In the genomic region with DNA sequence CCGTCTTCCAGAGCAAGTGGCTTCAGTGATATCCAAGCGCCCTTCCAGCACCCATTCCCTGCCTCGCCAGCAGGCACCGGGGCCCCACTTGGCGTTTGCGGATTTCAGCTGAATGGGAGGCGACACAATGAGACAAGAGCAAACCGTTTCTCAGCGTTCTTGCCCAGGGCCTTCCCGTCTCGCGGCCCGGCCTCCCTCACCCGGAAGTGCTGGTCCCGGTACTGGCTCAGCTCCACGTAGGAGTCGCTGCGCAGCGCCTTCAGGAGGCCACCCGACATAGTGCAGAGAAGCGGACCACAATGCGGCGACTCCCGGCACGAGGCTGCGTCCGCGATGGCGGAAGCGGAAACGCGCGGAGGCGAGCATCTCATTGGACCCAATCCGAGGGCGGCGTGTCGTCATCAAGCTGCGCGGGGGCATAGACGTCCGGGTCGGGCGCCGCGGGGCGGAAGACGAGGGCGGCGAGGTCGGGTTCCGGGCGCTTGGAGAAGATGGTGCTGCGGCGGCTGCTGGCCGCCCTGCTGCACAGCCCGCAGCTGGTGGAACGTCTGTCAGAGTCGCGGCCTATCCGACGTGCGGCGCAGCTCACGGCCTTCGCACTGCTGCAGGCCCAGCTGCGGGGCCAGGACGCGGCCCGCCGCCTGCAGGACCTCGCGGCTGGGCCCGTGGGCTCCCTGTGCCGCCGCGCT, we compare ENCODE assay signal across 8 cellular contexts. TPM values are rescaled to one million over a fixed set of nuclear protein-coding genes. Genes with fewer than 3 reads are reported as not detected.
A peak's percentile ranks its signal among the peaks of the same experiment; 100 is the strongest.
DNase-seq lines count a peak whose midpoint lies in the region; ATAC-seq, FAIRE-seq and TF ChIP-seq lines count a peak whose summit lies in the region.

A gene (minus strand): TSS at position 303 of the 689 bp plus-strand sequence. CDS start 25 bp downstream, at position 278.

- H3K4me1 ChIP-seq in H1 (replicated peaks in 1 of 4; ENCODE audit: control insufficient read depth in 3 of 4, insufficient read depth in 4 of 4, low read length in 3 of 4) (peaks cover 3 to 8% (median 4%) of the 10 kb centered on the region in 4 experiments), mesendoderm (ENCODE audit: control insufficient read depth, low read depth, low read length) (no peaks in the 10 kb centered on the region)

- H3K27ac ChIP-seq in H1 (ENCODE audit: low read depth, low read length) (peak within 1 kb of the TSS; percentile 87), mesendoderm (ENCODE audit: low read depth, low read length) (peak within 1 kb of the TSS; percentile 92)

- peak within 1 kb of the TSS; percentile 98 for H3K56ac ChIP-seq in H1 (replicated peaks; ENCODE audit: insufficient read length, low read depth, low read length)
- peak within 1 kb of the TSS; percentile 98 for H3K56ac ChIP-seq in mesendoderm (ENCODE audit: low read length)

- H3K4ac ChIP-seq in H1 (replicated peaks; ENCODE audit: insufficient read length, low read depth, low read length) (peak within 1 kb of the TSS; percentile 66), mesendoderm (ENCODE audit: low read depth, low read length) (peak within 1 kb of the TSS; percentile 17)

- CTCF ChIA-PET in H1 (lab: Charles Lee; ENCODE audit: partially characterized antibody), result interaction anchor here (0.5 to 2.4 kb wide), 6 partner anchors 9 to 418 kb away, joined by 3 to 7 read pairs (median 4); no protein-coding TSS in a partner anchor

- H4K5ac ChIP-seq in H1 (ENCODE audit: insufficient read length, low read depth, low read length) (peak within 1 kb of the TSS; percentile 83), mesendoderm (ENCODE audit: low read length) (no peak within 1 kb of the TSS)

- H2BK120ac ChIP-seq in H1 (replicated peaks; ENCODE audit: low read depth, low read length) (no peak within 1 kb of the TSS), mesendoderm (ENCODE audit: low read depth, low read length) (no peak within 1 kb of the TSS)

- H3K18ac ChIP-seq in H1 (ENCODE audit: extremely low read depth, low read length) (peak within 1 kb of the TSS; percentile 87), mesendoderm (ENCODE audit: low read length) (peak within 1 kb of the TSS; percentile 13)

- H4K91ac ChIP-seq in H1 (replicated peaks; ENCODE audit: insufficient read length, low read length), result peak within 1 kb of the TSS; percentile 98

- H2BK5ac ChIP-seq in H1 (ENCODE audit: low read depth, low read length) (peak within 1 kb of the TSS; percentile 89), mesendoderm (ENCODE audit: low read length) (peak within 1 kb of the TSS; percentile 21)

- peak within 1 kb of the TSS; percentile 59; the same call in 1 of the 2 replicates for H2AFZ ChIP-seq in H1 (ENCODE audit: low read length)

- TF ChIP-seq POLR2A in H1 (IDR thresholded peaks at IDR 0.05; ENCODE audit: control extremely low read depth in 1 of 2, low read depth in 2 of 2, low read length in 2 of 2), result peak; percentile 84 to 94

- POLR2A ChIA-PET in H1 (lab: Charles Lee; ENCODE audit: partially characterized antibody), result interaction anchor here (0.6 to 2.6 kb wide), 15 partner anchors 9 to 438 kb away, joined by 3 to 11 read pairs (median 4); a partner anchor contains a TSS

- FAIRE-seq in HTR-8/SVneo (lab: Jason Lieb, UNC) (peak; percentile 55), H1 (lab: Jason Lieb, UNC) (no peak)

- H2BK12ac ChIP-seq in H1 (ENCODE audit: low read depth, low read length), result no peak within 1 kb of the TSS

- peak; percentile 88 for ATAC-seq in GM21367 (IDR thresholded peaks at IDR 0.05; ENCODE audit: unreplicated experiment)

- TF ChIP-seq EP300 in H1 (IDR thresholded peaks at IDR 0.05; ENCODE audit: borderline replicate concordance in 1 of 2, low read depth in 2 of 2, low read length in 2 of 2), result no peak

- peak; percentile 51 to 59 for TF ChIP-seq RAD21 in H1 (IDR thresholded peaks at IDR 0.05 in 1 of 2, conservative IDR thresholded peaks at IDR 0.05 in 1 of 2; ENCODE audit: low read depth in 2 of 2, low read length in 2 of 2)

- peaks cover 17 to 47% of the 10 kb centered on the region in 2 experiments for H3K79me2 ChIP-seq in H1 (ENCODE audit: control insufficient read depth in 1 of 2, insufficient read depth in 2 of 2, low read length in 2 of 2)
- peaks cover 29% of the 10 kb centered on the region for H3K79me2 ChIP-seq in mesendoderm (ENCODE audit: control insufficient read depth, insufficient read depth, low read length)

- H2BK15ac ChIP-seq in H1 (ENCODE audit: low read length) (no peak within 1 kb of the TSS), mesendoderm (replicated peaks; ENCODE audit: low read depth) (no peak within 1 kb of the TSS)

- H3K23ac ChIP-seq in H1 (ENCODE audit: insufficient read length) (no peak within 1 kb of the TSS), mesendoderm (ENCODE audit: low read length) (no peak within 1 kb of the TSS)

- H3K79me1 ChIP-seq in H1 (ENCODE audit: low read depth, low read length) (peaks cover 9% of the 10 kb centered on the region; the same call in 1 of the 2 replicates), mesendoderm (ENCODE audit: low read length) (peaks cover 10% of the 10 kb centered on the region)

- peaks cover 6 to 22% (median 16%) of the 10 kb centered on the region in 4 experiments for H3K36me3 ChIP-seq in H1 (ENCODE audit: control insufficient read depth in 2 of 4, insufficient read depth in 4 of 4, low read length in 3 of 4)
- H3K36me3 ChIP-seq in mesendoderm (ENCODE audit: control insufficient read depth, insufficient read depth, low read length), result peaks cover 2% of the 10 kb centered on the region

- in situ Hi-C loops in Caki2 (cut with HindIII; ENCODE audit: low pct_unique_long_range_greater_than_20kb, low sequenced_read_pairs), result no loop called here

- H3K27me3 ChIP-seq in H1 (replicated peaks in 1 of 4; ENCODE audit: control insufficient read depth in 3 of 4, extremely low read depth in 1 of 4, insufficient read depth in 3 of 4, low read length in 3 of 4) (no peaks in the 10 kb centered on the region), mesendoderm (ENCODE audit: insufficient read depth, low read length, poor library complexity) (no peaks in the 10 kb centered on the region)

- DNase-seq in Caki2 (ENCODE audit: low read depth) (peak; percentile 96), HTR-8/SVneo (ENCODE audit: insufficient read length, low spot score) (peak; percentile 97), NOMO-1 treated with DMSO at 0.1 percent for 48 hours (lab: John Stamatoyannopoulos, UW; ENCODE audit: unreplicated experiment) (peak; percentile 99), H1 (ENCODE audit: low read depth in 1 of 2, low spot score in 2 of 2) (peak; percentile 94 to 99), mesendoderm (peak; percentile 99)
- DNase-seq in activated CD8-positive, alpha-beta memory T cell treated with anti-CD3 and anti-CD28 coated beads for 48 hours (ENCODE audit: low read depth in 2 of 3, low spot score in 2 of 3), result peak; percentile 99 to 100 (median 100)
- peak; percentile 100 for DNase-seq in stimulated activated CD8-positive, alpha-beta memory T cell treated with anti-CD3 and anti-CD28 coated beads, Interleukin-15, amount 100 ng/mL, for 1 hour (ENCODE audit: low read depth)

- H3K4me3 ChIP-seq in H1 (ENCODE audit: extremely low read depth in 1 of 4, insufficient read depth in 2 of 4, low read depth in 3 of 4, low read length in 4 of 4), result peak within 1 kb of the TSS; percentile 78 to 99 (median 89)
- peak within 1 kb of the TSS; percentile 91 for H3K4me3 ChIP-seq in mesendoderm (ENCODE audit: low read length)

- H4K8ac ChIP-seq in H1 (ENCODE audit: extremely low read depth, insufficient read depth, low read length), result peak within 1 kb of the TSS; percentile 97
- H4K8ac ChIP-seq in mesendoderm (ENCODE audit: low read depth, low read length), result peak within 1 kb of the TSS; percentile 30

- 1% methylated on average over 75 of the region's 77 CpGs; no CpG with 5 or more reads in 1 of the 2 experiments for WGBS in H1 (ENCODE audit: extremely low coverage in 1 of 2, insufficient coverage in 1 of 2, insufficient read length in 1 of 2, insufficient replicate concordance in 2 of 2, low coverage in 1 of 2, low lambda C conversion rate in 2 of 2, missing lambda C conversion rate in 1 of 2), 2 experiments
- no CpG with 5 or more reads among the region's 77 CpGs for WGBS in mesendoderm (ENCODE audit: extremely low coverage, insufficient coverage, low lambda C conversion rate)

- no peaks in the 10 kb centered on the region for H3K9me3 ChIP-seq in H1 (ENCODE audit: insufficient read depth in 2 of 2, low read depth in 1 of 2, low read length in 1 of 2)

- H3K9ac ChIP-seq in H1 (replicated peaks in 1 of 4; ENCODE audit: extremely low read depth in 1 of 4, low read depth in 3 of 4, low read length in 3 of 4) (peak within 1 kb of the TSS; percentile 85 to 93 (median 92)), mesendoderm (ENCODE audit: low read length) (peak within 1 kb of the TSS; percentile 96)

- no peak within 1 kb of the TSS for H2AK5ac ChIP-seq in H1 (ENCODE audit: low read depth, low read length)
- H2AK5ac ChIP-seq in mesendoderm (ENCODE audit: low read length), result no peak within 1 kb of the TSS

- no peak within 1 kb of the TSS for H3K14ac ChIP-seq in H1 (ENCODE audit: insufficient read length)

- H3K4me2 ChIP-seq in H1 (ENCODE audit: insufficient read depth in 1 of 2, low read depth in 2 of 2, low read length in 2 of 2) (peak within 1 kb of the TSS; percentile 85 to 92), mesendoderm (ENCODE audit: low read length) (peak within 1 kb of the TSS; percentile 91)

- peak; percentile 74 to 84 (median 79) for TF ChIP-seq CTCF in H1 (IDR thresholded peaks at IDR 0.05; ENCODE audit: control extremely low read depth in 1 of 3, insufficient read depth in 1 of 3, low read depth in 1 of 3, low read length in 3 of 3)

- peak within 1 kb of the TSS; percentile 61; the same call in 1 of the 2 replicates for H2BK20ac ChIP-seq in H1 (ENCODE audit: low read length)

- H3K23me2 ChIP-seq in H1 (ENCODE audit: low read depth, low read length), result peaks cover 6% of the 10 kb centered on the region

- peaks cover 0 to 9% of the 10 kb centered on the region in 2 experiments for H4K20me1 ChIP-seq in H1 (replicated peaks in 1 of 2; ENCODE audit: control insufficient read depth in 1 of 2, insufficient read depth in 2 of 2, low read length in 2 of 2)

TF ChIP-seq in H1, 55 proteins besides CTCF, POLR2A, EP300 and RAD21 (continues in another document):
- TF ChIP-seq BACH1 (IDR thresholded peaks at IDR 0.05; ENCODE audit: low read length) (no peak), RBBP5 (IDR thresholded peaks at IDR 0.05; ENCODE audit: borderline replicate concordance, low read depth, low read length) (peak; percentile 84)

RNA-seq across cellular contexts. Expression of the gene that starts here (rescaled TPM):
- total RNA-seq in Caki2 (2014; rRNA removed; shearing (Covaris generic); ENCODE audit: low replicate concordance), result 22.6 and 30.6 TPM in 2 replicates
- total RNA-seq in H1 (2021; fragmentation: NEBNext Ultra II Directional; extraction: Animal tissue kit (Norgen Biotek cat#: 25700)), result 96.7 and 100 TPM in 2 replicates
- polyA plus RNA-seq in H1 (2011; rRNA removed), result 34.1 and 35.4 TPM in 2 replicates
- 78.7 TPM for polyA plus RNA-seq in H1 (2011; cell fraction: cytosol; rRNA removed)
- 17.6 TPM for polyA plus RNA-seq in H1 (2011; cell fraction: nucleus; rRNA removed)
- polyA plus RNA-seq in H1 (2012, experiment 1 of 2), result 73.1 to 107 TPM (median 85.0 TPM) in 4 replicates
- 12.1 TPM for polyA plus RNA-seq in H1 (2012, experiment 2 of 2)
- polyA plus RNA-seq in H1 (2013, experiment 1 of 2), result 60.4 TPM
- polyA plus RNA-seq in H1 (2013, experiment 2 of 2), result 59.2 TPM
- polyA minus RNA-seq in H1 (2011; rRNA and poly(A)+ RNA removed), result 29.7 and 40.0 TPM in 2 replicates
- polyA minus RNA-seq in H1 (2011; cell fraction: cytosol; rRNA and poly(A)+ RNA removed), result 23.6 TPM
- 23.0 TPM for polyA minus RNA-seq in H1 (2011; cell fraction: nucleus; rRNA and poly(A)+ RNA removed)
- polyA plus RNA-seq in mesendoderm (2013, experiment 1 of 2), result 66.1 TPM
- polyA plus RNA-seq in mesendoderm (2013, experiment 2 of 2), result 65.5 TPM

Comparison
In these comparisons a context has a peak if more than half of its experiments do, and no peak if none do; other contexts are left out.
1. Peak in every context shown above with its lines: DNase-seq, ATAC-seq, H3K4me3 ChIP-seq and H3K27ac ChIP-seq.